In the genomic region with DNA sequence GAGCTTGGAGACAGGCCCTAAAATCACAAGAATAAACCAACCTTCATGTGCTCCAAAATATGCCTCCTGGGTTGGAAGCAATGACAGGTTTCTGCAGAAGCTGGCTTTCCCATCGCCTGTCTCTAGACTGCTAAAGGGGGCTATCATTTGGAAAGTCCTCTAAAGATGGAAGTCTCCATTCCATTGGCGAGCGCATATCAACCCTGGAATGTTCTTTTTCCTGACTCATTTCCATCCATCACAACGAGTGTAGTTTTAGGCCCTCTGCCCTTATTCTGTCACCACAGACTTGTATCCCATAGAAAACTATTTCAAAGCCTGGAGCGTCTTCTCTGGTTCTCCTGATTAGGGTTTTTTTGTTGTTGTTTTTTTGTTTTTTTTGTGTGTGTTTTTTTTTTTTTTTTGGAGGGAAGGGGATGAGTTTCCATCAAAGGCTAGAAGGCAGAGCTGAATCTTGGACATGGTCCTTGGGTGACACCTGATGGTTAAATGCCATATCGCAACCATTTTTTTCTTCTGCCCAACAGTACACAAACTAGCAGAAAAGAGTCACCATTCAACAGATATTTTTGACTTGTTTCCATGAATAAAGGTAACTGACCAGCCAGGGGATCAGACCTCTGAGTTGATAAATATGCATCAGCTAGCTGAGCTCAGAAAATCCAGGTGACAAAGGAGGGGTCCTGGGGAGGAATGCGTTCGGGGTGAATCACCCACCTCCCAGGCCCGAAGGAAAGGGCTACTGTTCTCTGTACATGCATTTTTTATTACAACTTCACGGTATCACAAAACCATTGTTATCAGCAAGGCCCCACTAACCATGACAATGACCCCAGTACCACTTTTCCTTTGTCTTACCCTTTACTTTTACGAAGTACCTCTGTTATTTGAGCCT, we compare ENCODE assay signal across 7 cellular contexts.
DNase-seq lines count a peak whose midpoint lies in the region; ATAC-seq, FAIRE-seq and TF ChIP-seq lines count a peak whose summit lies in the region.

No MANE protein-coding gene starts in this region.

- H3K4me1 ChIP-seq in DOHH2 (ENCODE audit: control insufficient read depth, low read length), result no peaks in the 10 kb centered on the region
- no peaks in the 10 kb centered on the region for H3K4me1 ChIP-seq in OCI-LY3 (ENCODE audit: low read length)

- H3K79me2 ChIP-seq in DOHH2 (ENCODE audit: control insufficient read depth, low read length) (no peaks in the 10 kb centered on the region), OCI-LY3 (ENCODE audit: low read length) (no peaks in the 10 kb centered on the region)

- H3K27ac ChIP-seq in DOHH2 (ENCODE audit: low read depth, low read length) (no peak overlapping the region), OCI-LY3 (ENCODE audit: low read length) (no peak overlapping the region)

- no peaks in the 10 kb centered on the region for H3K9me2 ChIP-seq in DOHH2 (replicated peaks; ENCODE audit: control insufficient read depth, low read length)

- no peaks in the 10 kb centered on the region for H3K9me3 ChIP-seq in DOHH2 (ENCODE audit: control insufficient read depth, insufficient read depth, low read length)
- H3K9me3 ChIP-seq in OCI-LY3 (ENCODE audit: insufficient read depth, low read length), result no peaks in the 10 kb centered on the region

- TF ChIP-seq CTCF in DOHH2 (IDR thresholded peaks at IDR 0.05; ENCODE audit: low read depth, low read length, poor library complexity, severe bottlenecking), result peak; percentile 76
- TF ChIP-seq CTCF in OCI-LY3 (IDR thresholded peaks at IDR 0.05; ENCODE audit: low read depth, low read length), result peak; percentile 65

- no peak overlapping the region for H3K9ac ChIP-seq in OCI-LY3 (ENCODE audit: low read length)

- no peak for ATAC-seq in GM21423 (IDR thresholded peaks at IDR 0.05; ENCODE audit: unreplicated experiment)
- ATAC-seq in GM21786 (IDR thresholded peaks at IDR 0.05; ENCODE audit: unreplicated experiment), result no peak

- H3K4me2 ChIP-seq in DOHH2 (ENCODE audit: low read length) (no peak overlapping the region), OCI-LY3 (ENCODE audit: low read length) (no peak overlapping the region)

- no peaks in the 10 kb centered on the region; the same call in 1 of the 2 replicates for H4K20me1 ChIP-seq in DOHH2 (ENCODE audit: control insufficient read depth, insufficient read depth, low read depth, low read length)
- no peaks in the 10 kb centered on the region; the same call in 1 of the 2 replicates for H4K20me1 ChIP-seq in OCI-LY3 (ENCODE audit: insufficient read depth, low read length)

- no peaks in the 10 kb centered on the region for H3F3A ChIP-seq in DOHH2 (ENCODE audit: control insufficient read depth, insufficient read depth)

- H3K27me3 ChIP-seq in DOHH2 (ENCODE audit: control insufficient read depth, low read length), result peaks cover 6% of the 10 kb centered on the region; the same call in 1 of the 2 replicates
- H3K27me3 ChIP-seq in OCI-LY3 (ENCODE audit: low read depth, low read length), result peaks cover 72% of the 10 kb centered on the region

- DNase-seq in HPDE6-E6E7 (ENCODE audit: extremely low spot score), result peak; percentile 27
- DNase-seq in midbrain (lab: John Stamatoyannopoulos, UW), result peak; percentile 75

- no peak overlapping the region for H2AFZ ChIP-seq in OCI-LY3 (ENCODE audit: low read depth, low read length)

- no peaks in the 10 kb centered on the region for H3K36me3 ChIP-seq in DOHH2 (ENCODE audit: control insufficient read depth, low read length)
- no peaks in the 10 kb centered on the region for H3K36me3 ChIP-seq in OCI-LY3 (replicated peaks; ENCODE audit: low read depth, low read length)

- peak; percentile 91 for FAIRE-seq in endometrium (lab: Jason Lieb, UNC)

- no peak overlapping the region for H3K4me3 ChIP-seq in DOHH2 (ENCODE audit: low read length)
- H3K4me3 ChIP-seq in OCI-LY3 (ENCODE audit: low read length), result no peak overlapping the region
